1 cellular context compared by ENCODE assay signal in genomic region chr7:112556633-112557032, GRCh38.
TF ChIP-seq lines count a peak whose summit lies in the region.

No MANE protein-coding gene starts in this region.

TF ChIP-seq in GM12878, 131 proteins besides CTCF, POLR2A, EP300 and RAD21 (continued from another document):
- no peak for TF ChIP-seq ZBTB33 (IDR thresholded peaks at IDR 0.05)
- no peak for TF ChIP-seq NBN (IDR thresholded peaks at IDR 0.05)
- TF ChIP-seq RUNX3 (IDR thresholded peaks at IDR 0.05; ENCODE audit: low read length), result peak; percentile 80
